ENCODE assay signal across 21 cellular contexts in the genomic region with DNA sequence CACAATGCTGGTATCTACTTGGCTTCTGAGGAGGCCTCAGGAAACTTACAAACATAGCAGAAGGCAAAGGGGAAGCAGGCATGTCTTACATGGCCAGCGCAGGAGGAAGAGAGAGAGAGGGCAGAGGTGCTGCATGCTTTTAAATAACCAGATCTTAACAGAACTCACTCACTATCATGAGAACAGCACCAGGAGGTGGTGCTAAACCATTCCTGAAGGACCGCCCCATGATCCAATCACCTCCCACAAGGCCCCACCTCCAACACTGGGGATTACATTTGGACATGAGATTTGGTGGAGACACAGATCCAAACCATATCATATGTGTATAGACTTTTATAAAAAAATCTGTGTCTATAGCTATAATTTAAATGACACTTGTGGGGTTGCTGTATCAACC. TPM values are rescaled to one million over a fixed set of nuclear protein-coding genes. Genes with fewer than 3 reads are reported as not detected.
A peak's percentile ranks its signal among the peaks of the same experiment; 100 is the strongest.
DNase-seq lines count a peak whose midpoint lies in the region; ATAC-seq and TF ChIP-seq lines count a peak whose summit lies in the region.
"Had no signal": no experiment of that assay in that cellular context is flagged by ENCODE, and none has a peak within 500 bp of the region (broad histone marks: within the 10 kb centered on the region; RNA-seq: fewer than 3 reads in every experiment).

No MANE protein-coding gene starts in this region.

- DNase-seq in left ventricle myocardium superior (no peak), heart left ventricle (no peak), HT-29 (ENCODE audit: low spot score) (peak; percentile 25), esophagus muscularis mucosa (ENCODE audit: extremely low spot score) (peak; percentile 50), psoas muscle (no peak), A673 (ENCODE audit: low spot score) (no peak), MG63 (no peak)
- DNase-seq: DMS79 treated with DMSO at 0.1 percent for 48 hours, GF-D8, GOT3, MM.1S, NCI-H1092, NCI-H1436 treated with DMSO at 0.1 percent for 48 hours, NCI-H2029, NCI-H2171, NCI-H526, PC-3, SJCRH30, SW 1271 had no signal

- BruUV-seq in A673 (replicated peaks; lab: Mats Ljungman, UMichigan) = no TSS peak

- POLR2A ChIA-PET in A673 (lab: Charles Lee; ENCODE audit: low non-redundant PET) = no interaction called here

- ATAC-seq in left ventricle myocardium superior (peak; percentile 24), heart left ventricle (no peak), psoas muscle (peak in 2 of 4 donors; percentile 42 to 67), HG03045 (IDR thresholded peaks at IDR 0.05; ENCODE audit: unreplicated experiment) (no peak)
- ATAC-seq: PC-3 had no signal

- no peak for TF ChIP-seq EP300 in esophagus muscularis mucosa (IDR thresholded peaks at IDR 0.05)

- H3K27ac ChIP-seq in heart left ventricle (no peak overlapping the region), esophagus muscularis mucosa (replicated peaks in 1 of 4) (no peak overlapping the region), psoas muscle (no peak overlapping the region), A673 (ENCODE audit: low read depth, low read length, poor library complexity, severe bottlenecking) (no peak overlapping the region)
- H3K27ac ChIP-seq: C4-2B, SJCRH30 had no signal

- WGBS in heart left ventricle, 4 donors = 90 to 98% (median 94%) methylated on average over 2 of the region's 2 CpGs
- WGBS in esophagus muscularis mucosa = 91% methylated on average over 2 of the region's 2 CpGs
- WGBS in psoas muscle, 3 donors = 87 to 92% (median 88%) methylated on average over 2 of the region's 2 CpGs

- H3K4me3 ChIP-seq in heart left ventricle (no peak overlapping the region), esophagus muscularis mucosa (no peak overlapping the region), psoas muscle (no peak overlapping the region), A673 (ENCODE audit: low read depth, low read length, poor library complexity, severe bottlenecking) (no peak overlapping the region), MG63 (no peak overlapping the region)
- H3K4me3 ChIP-seq: SJCRH30 had no signal

- H3K9me3 ChIP-seq in heart left ventricle = peaks cover 0 to 10% (median 2%) of the 10 kb centered on the region in 12 donors
- H3K9me3 ChIP-seq in esophagus muscularis mucosa = peaks cover 0 to 6% (median 0%) of the 10 kb centered on the region in 4 donors
- H3K9me3 ChIP-seq in psoas muscle = no peaks in the 10 kb centered on the region
- no peaks in the 10 kb centered on the region for H3K9me3 ChIP-seq in A673 (ENCODE audit: low read depth, low read length, poor library complexity, severe bottlenecking)
- peaks cover 21% of the 10 kb centered on the region for H3K9me3 ChIP-seq in MG63
- H3K9me3 ChIP-seq: SJCRH30 had no signal

- TF ChIP-seq POLR2A in heart left ventricle (IDR thresholded peaks at IDR 0.05) (no peak), esophagus muscularis mucosa (IDR thresholded peaks at IDR 0.05; ENCODE audit: low read depth) (no peak)

- peak in 2 of 12 donors; percentile 12 to 14 for TF ChIP-seq CTCF in heart left ventricle (IDR thresholded peaks at IDR 0.05)
- no peak for TF ChIP-seq CTCF in esophagus muscularis mucosa (IDR thresholded peaks at IDR 0.05)
- TF ChIP-seq CTCF in psoas muscle (IDR thresholded peaks at IDR 0.05) = peak; percentile 13
- no peak for TF ChIP-seq CTCF in A673 (conservative IDR thresholded peaks at IDR 0.05; ENCODE audit: low read depth, low read length)

- H3K27me3 ChIP-seq in heart left ventricle (no peaks in the 10 kb centered on the region), esophagus muscularis mucosa (peaks cover 0 to 10% (median 0%) of the 10 kb centered on the region in 4 donors), psoas muscle (ENCODE audit: insufficient read depth in 3 of 3, low read length in 2 of 3) (no peaks in the 10 kb centered on the region), A673 (replicated peaks; ENCODE audit: insufficient read depth, low read depth, low read length, poor library complexity) (no peaks in the 10 kb centered on the region), MG63 (peaks cover under 1% of the 10 kb centered on the region; the same call in 1 of the 2 replicates)
- H3K27me3 ChIP-seq: SJCRH30 had no signal

- intact Hi-C loops in left ventricle myocardium superior (cut with micrococcal nuclease) (no loop called here), heart left ventricle (cut with DNase I) (no loop called here), esophagus muscularis mucosa (cut with DNase I) (no loop called here), psoas muscle (cut with DNase I) (no loop called here), A673 (cut with micrococcal nuclease; ENCODE audit: unreplicated experiment) (no loop called here)

- H3K4me1 ChIP-seq in heart left ventricle (no peaks in the 10 kb centered on the region), esophagus muscularis mucosa (no peaks in the 10 kb centered on the region), psoas muscle (no peaks in the 10 kb centered on the region), A673 (ENCODE audit: insufficient read depth, low read length, poor library complexity, severe bottlenecking) (no peaks in the 10 kb centered on the region)
- H3K4me1 ChIP-seq: SJCRH30 had no signal

- CTCF ChIA-PET in A673 (lab: Charles Lee) = no interaction called here

- H3K36me3 ChIP-seq in heart left ventricle (no peaks in the 10 kb centered on the region), esophagus muscularis mucosa (no peaks in the 10 kb centered on the region), psoas muscle (ENCODE audit: insufficient read depth in 1 of 2, low read depth in 1 of 2) (no peaks in the 10 kb centered on the region), A673 (ENCODE audit: insufficient read depth, low read length, poor library complexity, severe bottlenecking) (no peaks in the 10 kb centered on the region), MG63 (no peaks in the 10 kb centered on the region)
- H3K36me3 ChIP-seq: SJCRH30 had no signal

RNA-seq across cellular contexts. Expression of a gene that starts 48.6 kb away (rescaled TPM):
- total RNA-seq in left ventricle myocardium superior (7.2 TPM), heart left ventricle (1 to 10 TPM; 2.2 to 6.8 (median 5.3) TPM), esophagus muscularis mucosa (under 1 TPM in 3 of 4 donors, not detected in 1; 0.11 to 0.19 (median 0.17) TPM), psoas muscle (not detected), A673 (2021) (0.32 and 0.39 TPM in 2 replicates)
- polyA plus RNA-seq in heart left ventricle (1 to 10 TPM; 3.1 to 3.3 TPM), psoas muscle (under 1 TPM in 1 of 3 donors, not detected in 2; 0.03 TPM)
- total RNA-seq in HT-29 (2014; rRNA removed; shearing (Covaris generic)) = 2.9 and 4.6 TPM in 2 replicates
- total RNA-seq in MG63 (2014; rRNA removed; shearing (Covaris generic); ENCODE audit: low replicate concordance) = 0.46 and 0.94 TPM in 2 replicates

Comparison
In these comparisons a context has a peak if more than half of its experiments do, and no peak if none do; other contexts are left out.
1. DNase-seq: peak in HT-29 (single experiment) and esophagus muscularis mucosa (single experiment); none in left ventricle myocardium superior (single experiment), heart left ventricle (0 of 5), psoas muscle (0 of 2), A673 (single experiment) and MG63 (single experiment).